Comparison of ENCODE assay signal across 2 cellular contexts in genomic region chr17:55704412-55704811, GRCh38.
TF ChIP-seq lines count a peak whose summit lies in the region.

No MANE protein-coding gene starts in this region.

TF ChIP-seq in K562, 482 proteins besides CTCF, POLR2A, EP300 and RAD21:
- TF ChIP-seq, protein P1, sequence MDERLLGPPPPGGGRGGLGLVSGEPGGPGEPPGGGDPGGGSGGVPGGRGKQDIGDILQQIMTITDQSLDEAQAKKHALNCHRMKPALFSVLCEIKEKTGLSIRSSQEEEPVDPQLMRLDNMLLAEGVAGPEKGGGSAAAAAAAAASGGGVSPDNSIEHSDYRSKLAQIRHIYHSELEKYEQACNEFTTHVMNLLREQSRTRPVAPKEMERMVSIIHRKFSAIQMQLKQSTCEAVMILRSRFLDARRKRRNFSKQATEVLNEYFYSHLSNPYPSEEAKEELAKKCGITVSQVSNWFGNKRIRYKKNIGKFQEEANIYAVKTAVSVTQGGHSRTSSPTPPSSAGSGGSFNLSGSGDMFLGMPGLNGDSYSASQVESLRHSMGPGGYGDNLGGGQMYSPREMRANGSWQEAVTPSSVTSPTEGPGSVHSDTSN (CRISPR knock-in tag; IDR thresholded peaks at IDR 0.05; ENCODE audit: low read depth) = no peak
- TF ChIP-seq, protein P1 (tag; conservative IDR thresholded peaks at IDR 0.05; ENCODE audit: low read depth) = peak; percentile 41; the same call in 1 of the 2 replicates
- no peak for TF ChIP-seq CEBPG (CRISPR knock-in tag; IDR thresholded peaks at IDR 0.05)
- TF ChIP-seq CEBPG (tag; conservative IDR thresholded peaks at IDR 0.05 in 1 of 2, IDR thresholded peaks at IDR 0.05 in 1 of 2) = peak; percentile 33 to 48; a peak in 2 of 4 replicates
- TF ChIP-seq ZKSCAN1 (IDR thresholded peaks at IDR 0.05; ENCODE audit: low read depth, low read length) = no peak
- TF ChIP-seq CEBPB (tag; IDR thresholded peaks at IDR 0.05) = peak; percentile 85
- TF ChIP-seq ZNF780A (CRISPR knock-in tag; IDR thresholded peaks at IDR 0.05) = no peak
- TF ChIP-seq KLF6 (CRISPR knock-in tag; IDR thresholded peaks at IDR 0.05; ENCODE audit: borderline replicate concordance) = no peak

TF ChIP-seq in liver, 16 proteins besides CTCF, POLR2A, EP300 and RAD21 (continued from another document):
- TF ChIP-seq, protein P2, sequence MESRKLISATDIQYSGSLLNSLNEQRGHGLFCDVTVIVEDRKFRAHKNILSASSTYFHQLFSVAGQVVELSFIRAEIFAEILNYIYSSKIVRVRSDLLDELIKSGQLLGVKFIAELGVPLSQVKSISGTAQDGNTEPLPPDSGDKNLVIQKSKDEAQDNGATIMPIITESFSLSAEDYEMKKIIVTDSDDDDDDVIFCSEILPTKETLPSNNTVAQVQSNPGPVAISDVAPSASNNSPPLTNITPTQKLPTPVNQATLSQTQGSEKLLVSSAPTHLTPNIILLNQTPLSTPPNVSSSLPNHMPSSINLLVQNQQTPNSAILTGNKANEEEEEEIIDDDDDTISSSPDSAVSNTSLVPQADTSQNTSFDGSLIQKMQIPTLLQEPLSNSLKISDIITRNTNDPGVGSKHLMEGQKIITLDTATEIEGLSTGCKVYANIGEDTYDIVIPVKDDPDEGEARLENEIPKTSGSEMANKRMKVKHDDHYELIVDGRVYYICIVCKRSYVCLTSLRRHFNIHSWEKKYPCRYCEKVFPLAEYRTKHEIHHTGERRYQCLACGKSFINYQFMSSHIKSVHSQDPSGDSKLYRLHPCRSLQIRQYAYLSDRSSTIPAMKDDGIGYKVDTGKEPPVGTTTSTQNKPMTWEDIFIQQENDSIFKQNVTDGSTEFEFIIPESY (IDR thresholded peaks at IDR 0.05) = no peak
- TF ChIP-seq GABPA (IDR thresholded peaks at IDR 0.05 in 1 of 2, conservative IDR thresholded peaks at IDR 0.05 in 1 of 2) = no peak
- TF ChIP-seq FOXA2 (IDR thresholded peaks at IDR 0.05) = peak; percentile 70
- TF ChIP-seq JUND (IDR thresholded peaks at IDR 0.05) = peak in 1 of 2 donors; percentile 50
- TF ChIP-seq, protein P3, sequence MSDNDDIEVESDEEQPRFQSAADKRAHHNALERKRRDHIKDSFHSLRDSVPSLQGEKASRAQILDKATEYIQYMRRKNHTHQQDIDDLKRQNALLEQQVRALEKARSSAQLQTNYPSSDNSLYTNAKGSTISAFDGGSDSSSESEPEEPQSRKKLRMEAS (IDR thresholded peaks at IDR 0.05) = no peak
- peak; percentile 29 for TF ChIP-seq SP1 (IDR thresholded peaks at IDR 0.05)
- TF ChIP-seq EGR1 (IDR thresholded peaks at IDR 0.05; ENCODE audit: low read depth in 2 of 2) = no peak
- TF ChIP-seq REST (IDR thresholded peaks at IDR 0.05) = no peak
- TF ChIP-seq FOXA1 (IDR thresholded peaks at IDR 0.05) = no peak
- no peak for TF ChIP-seq HNF4G (IDR thresholded peaks at IDR 0.05)
- peak in 1 of 2 donors; percentile 45 for TF ChIP-seq HNF4A (conservative IDR thresholded peaks at IDR 0.05)
- no peak for TF ChIP-seq ATF3 (IDR thresholded peaks at IDR 0.05)
- no peak for TF ChIP-seq TAF1 (conservative IDR thresholded peaks at IDR 0.05)
- peak; percentile 24 to 43 for TF ChIP-seq RXRA (IDR thresholded peaks at IDR 0.05)
